Comparison of ENCODE assay signal across 27 cellular contexts in the genomic region with DNA sequence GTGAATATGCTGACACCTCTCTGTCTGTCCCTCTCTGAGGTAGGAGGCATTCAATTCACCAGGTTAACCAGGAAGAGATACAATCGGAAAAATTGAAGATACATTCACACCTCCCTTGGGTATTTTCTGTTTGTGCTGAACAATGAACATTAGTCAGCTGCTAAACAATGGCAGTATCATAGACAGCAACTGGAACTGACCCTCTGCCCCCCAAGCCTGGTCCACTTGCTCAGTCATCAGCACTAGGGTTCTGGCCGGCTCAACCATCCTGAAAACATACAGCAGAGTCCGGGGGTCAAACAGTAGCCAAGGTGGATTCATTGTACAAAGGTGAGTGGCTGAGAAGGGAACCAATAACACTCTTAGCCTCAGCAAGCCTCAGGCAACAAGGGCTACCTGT. TPM values are rescaled to one million over a fixed set of nuclear protein-coding genes. Genes with fewer than 3 reads are reported as not detected.
A peak's percentile ranks its signal among the peaks of the same experiment; 100 is the strongest.
DNase-seq lines count a peak whose midpoint lies in the region; FAIRE-seq and TF ChIP-seq lines count a peak whose summit lies in the region.
"Had no signal": no experiment of that assay in that cellular context is flagged by ENCODE, and none has a peak within 500 bp of the region (broad histone marks: within the 10 kb centered on the region; RNA-seq: fewer than 3 reads in every experiment).

No MANE protein-coding gene starts in this region.

- no peak overlapping the region for H3K56ac ChIP-seq in H1 (replicated peaks; ENCODE audit: insufficient read length, low read depth, low read length)

- dilution Hi-C loops in keratinocyte (cut with MboI; ENCODE audit: extremely low pct_ligation_motif_present, low sequenced_read_pairs) = no loop called here

- H2BK15ac ChIP-seq in H1 (ENCODE audit: low read length) = peak overlapping the region; percentile 93

- H3K9me3 ChIP-seq in OCI-LY3 (ENCODE audit: insufficient read depth, low read length) = no peaks in the 10 kb centered on the region
- H3K9me3 ChIP-seq in H1 (ENCODE audit: insufficient read depth in 2 of 2, low read depth in 1 of 2, low read length in 1 of 2) = no peaks in the 10 kb centered on the region
- H3K9me3 ChIP-seq in keratinocyte (ENCODE audit: control insufficient read depth, low read depth, low read length) = no peaks in the 10 kb centered on the region
- no peaks in the 10 kb centered on the region for H3K9me3 ChIP-seq in esophagus muscularis mucosa
- H3K9me3 ChIP-seq: gastrocnemius medialis, SK-N-SH, tibial nerve had no signal

- H3K4me1 ChIP-seq in OCI-LY3 (ENCODE audit: low read length) (peaks cover 62% of the 10 kb centered on the region), H1 (replicated peaks in 1 of 4; ENCODE audit: control insufficient read depth in 3 of 4, insufficient read depth in 4 of 4, low read length in 3 of 4) (peaks cover 22 to 55% (median 35%) of the 10 kb centered on the region in 4 experiments), keratinocyte (ENCODE audit: control insufficient read depth, extremely low read depth, insufficient read depth, low read length) (peaks cover 67% of the 10 kb centered on the region), esophagus muscularis mucosa (peaks cover 16 to 32% (median 29%) of the 10 kb centered on the region in 4 donors)

- TF ChIP-seq CTCF in OCI-LY3 (IDR thresholded peaks at IDR 0.05; ENCODE audit: low read depth, low read length) (no peak), H1 (IDR thresholded peaks at IDR 0.05; ENCODE audit: control extremely low read depth in 1 of 3, insufficient read depth in 1 of 3, low read depth in 1 of 3, low read length in 3 of 3) (no peak), keratinocyte (optimal IDR thresholded peaks at IDR 0.05 in 1 of 3, IDR thresholded peaks at IDR 0.05 in 1 of 3, conservative IDR thresholded peaks at IDR 0.05 in 1 of 3; ENCODE audit: extremely low read depth in 1 of 3, insufficient read depth in 2 of 3, low read length in 3 of 3) (no peak), esophagus muscularis mucosa (IDR thresholded peaks at IDR 0.05) (no peak)

- intact Hi-C loops in esophagus muscularis mucosa (cut with DNase I) = loop anchor here (5.0 kb wide), 3 partner anchors 58 to 382 kb away; no protein-coding TSS in a partner anchor

- H4K91ac ChIP-seq in H1 (replicated peaks; ENCODE audit: insufficient read length, low read length) = peak overlapping the region; percentile 22

- H4K8ac ChIP-seq in H1 (ENCODE audit: extremely low read depth, insufficient read depth, low read length) = no peak overlapping the region

- H2BK5ac ChIP-seq in H1 (ENCODE audit: low read depth, low read length) = 0 out of 2 replicates have a peak overlapping the region, but pooled peaks have one; percentile 85

- H3K4me3 ChIP-seq in OCI-LY3 (ENCODE audit: low read length) (peak overlapping the region; percentile 23; the same call in 1 of the 2 replicates), H1 (ENCODE audit: extremely low read depth in 1 of 4, insufficient read depth in 2 of 4, low read depth in 3 of 4, low read length in 4 of 4) (peak overlapping the region in 1 of 4 experiments; percentile 19; a peak in 1 of 8 replicates), keratinocyte (ENCODE audit: control insufficient read depth in 2 of 3, extremely low read depth in 1 of 3, insufficient read depth in 2 of 3, low read depth in 1 of 3, low read length in 3 of 3) (peak overlapping the region in 1 of 3 experiments; percentile 26), esophagus muscularis mucosa (no peak overlapping the region)
- H3K4me3 ChIP-seq: gastrocnemius medialis, lung, tibial nerve had no signal

- H3K9ac ChIP-seq in OCI-LY3 (ENCODE audit: low read length) = no peak overlapping the region
- no peak overlapping the region for H3K9ac ChIP-seq in H1 (replicated peaks in 1 of 4; ENCODE audit: extremely low read depth in 1 of 4, low read depth in 3 of 4, low read length in 3 of 4)
- H3K9ac ChIP-seq in keratinocyte (ENCODE audit: control insufficient read depth, extremely low read depth, insufficient read depth, low read length) = no peak overlapping the region
- H3K9ac ChIP-seq: SK-N-SH had no signal

- peaks cover 44% of the 10 kb centered on the region for H3K36me3 ChIP-seq in OCI-LY3 (replicated peaks; ENCODE audit: low read depth, low read length)
- H3K36me3 ChIP-seq in H1 (ENCODE audit: control insufficient read depth in 2 of 4, insufficient read depth in 4 of 4, low read length in 3 of 4) = peaks cover 0 to 5% (median 0%) of the 10 kb centered on the region in 4 experiments; a peak in 2 of 8 replicates
- peaks cover 3 to 25% of the 10 kb centered on the region in 2 experiments for H3K36me3 ChIP-seq in keratinocyte (ENCODE audit: control insufficient read depth in 2 of 2, extremely low read depth in 1 of 2, insufficient read depth in 2 of 2, low read length in 2 of 2)
- peaks cover 0 to 2% (median 0%) of the 10 kb centered on the region in 4 donors for H3K36me3 ChIP-seq in esophagus muscularis mucosa
- H3K36me3 ChIP-seq: gastrocnemius medialis, tibial nerve had no signal

- H3K18ac ChIP-seq in H1 (ENCODE audit: extremely low read depth, low read length) = peak overlapping the region; percentile 17; the same call in 1 of the 2 replicates

- H2AFZ ChIP-seq in OCI-LY3 (ENCODE audit: low read depth, low read length) (no peak overlapping the region), H1 (ENCODE audit: low read length) (no peak overlapping the region), keratinocyte (ENCODE audit: control insufficient read depth, low read length) (no peak overlapping the region)

- H2AK5ac ChIP-seq in H1 (ENCODE audit: low read depth, low read length) = peak overlapping the region; percentile 24; the same call in 1 of the 2 replicates

- H3K79me1 ChIP-seq in H1 (ENCODE audit: low read depth, low read length) = peaks cover 35% of the 10 kb centered on the region

- no peak overlapping the region for H3K23ac ChIP-seq in H1 (ENCODE audit: insufficient read length)

- H3K27me3 ChIP-seq in OCI-LY3 (ENCODE audit: low read depth, low read length) = no peaks in the 10 kb centered on the region
- no peaks in the 10 kb centered on the region for H3K27me3 ChIP-seq in H1 (replicated peaks in 1 of 4; ENCODE audit: control insufficient read depth in 3 of 4, extremely low read depth in 1 of 4, insufficient read depth in 3 of 4, low read length in 3 of 4)
- no peaks in the 10 kb centered on the region for H3K27me3 ChIP-seq in keratinocyte (ENCODE audit: control insufficient read depth, extremely low read depth, insufficient read depth, low read length)
- H3K27me3 ChIP-seq in esophagus muscularis mucosa = no peaks in the 10 kb centered on the region
- H3K27me3 ChIP-seq: tibial nerve had no signal

- CTCF ChIA-PET in H1 (lab: Charles Lee; ENCODE audit: partially characterized antibody) = interaction anchor here (0.6 to 10.1 kb wide), 8 partner anchors 9 to 383 kb away, joined by 3 to 171 read pairs (median 4); no protein-coding TSS in a partner anchor

- H3K27ac ChIP-seq in OCI-LY3 (ENCODE audit: low read length) (no peak overlapping the region), H1 (ENCODE audit: low read depth, low read length) (no peak overlapping the region), keratinocyte (ENCODE audit: control insufficient read depth, insufficient read depth, low read length) (no peak overlapping the region), esophagus muscularis mucosa (replicated peaks in 1 of 4) (no peak overlapping the region)
- H3K27ac ChIP-seq: gastrocnemius medialis, tibial nerve had no signal

- H3K14ac ChIP-seq in H1 (ENCODE audit: insufficient read length) = no peak overlapping the region

- no peak overlapping the region for H4K5ac ChIP-seq in H1 (ENCODE audit: insufficient read length, low read depth, low read length)

- peak overlapping the region; percentile 30 for H2BK120ac ChIP-seq in H1 (replicated peaks; ENCODE audit: low read depth, low read length)

- H3K4ac ChIP-seq in H1 (replicated peaks; ENCODE audit: insufficient read length, low read depth, low read length) = peak overlapping the region; percentile 12

- WGBS in H1 (ENCODE audit: extremely low coverage in 1 of 2, insufficient coverage in 1 of 2, insufficient read length in 1 of 2, insufficient replicate concordance in 2 of 2, low coverage in 1 of 2, low lambda C conversion rate in 2 of 2, missing lambda C conversion rate in 1 of 2), 2 experiments = 94% methylated on average over 3 of the region's 3 CpGs; no CpG with 5 or more reads in 1 of the 2 experiments
- 95% methylated on average over 1 of the region's 3 CpGs for WGBS in esophagus muscularis mucosa

- peaks cover 92% of the 10 kb centered on the region for H3K79me2 ChIP-seq in OCI-LY3 (ENCODE audit: low read length)
- H3K79me2 ChIP-seq in H1 (ENCODE audit: control insufficient read depth in 1 of 2, insufficient read depth in 2 of 2, low read length in 2 of 2) = peaks cover 28 to 85% of the 10 kb centered on the region in 2 experiments
- peaks cover 83% of the 10 kb centered on the region for H3K79me2 ChIP-seq in keratinocyte (ENCODE audit: control insufficient read depth, insufficient read depth, low read length)

- H3K9me1 ChIP-seq in keratinocyte (ENCODE audit: control insufficient read depth, extremely low read depth, insufficient read depth, low read length) = peaks cover 9% of the 10 kb centered on the region

- TF ChIP-seq EP300 in H1 (IDR thresholded peaks at IDR 0.05; ENCODE audit: borderline replicate concordance in 1 of 2, low read depth in 2 of 2, low read length in 2 of 2) (no peak), esophagus muscularis mucosa (IDR thresholded peaks at IDR 0.05) (no peak)

- H4K20me1 ChIP-seq in OCI-LY3 (ENCODE audit: insufficient read depth, low read length) (peaks cover 76% of the 10 kb centered on the region), H1 (replicated peaks in 1 of 2; ENCODE audit: control insufficient read depth in 1 of 2, insufficient read depth in 2 of 2, low read length in 2 of 2) (peaks cover 26 to 45% of the 10 kb centered on the region in 2 experiments), keratinocyte (ENCODE audit: control insufficient read depth, extremely low read depth, insufficient read depth, low read length) (peaks cover 30% of the 10 kb centered on the region)

- no peak for DNase-seq in H1 (ENCODE audit: low read depth in 1 of 2, low spot score in 2 of 2)
- DNase-seq in keratinocyte (ENCODE audit: low read depth, low spot score) = no peak
- DNase-seq in ACHN = no peak
- no peak for DNase-seq in esophagus muscularis mucosa (ENCODE audit: extremely low spot score)
- DNase-seq in stimulated activated CD4-positive, alpha-beta T cell treated with anti-CD3 and anti-CD28 coated beads, Interleukin-2, amount 100 ng/mL, for 24 hours = no peak
- no peak for DNase-seq in NCI-H2107 treated with DMSO at 0.1 percent for 48 hours (lab: John Stamatoyannopoulos, UW; ENCODE audit: unreplicated experiment)
- DNase-seq: activated CD4-positive, alpha-beta T cell treated with anti-CD3 and anti-CD28 coated beads, Interleukin-2, amount 50 U/mL, for 1 hour; activated CD4-positive, CD25-positive, alpha-beta regulatory T cell; activated effector memory CD4-positive, alpha-beta T cell treated with anti-CD3 and anti-CD28 coated beads, Interleukin-2, amount 50 U/mL, for 16 hours; activated T-cell treated with anti-CD3 and anti-CD28 coated beads, Interleukin-2, amount 50 U/mL, for 24 hours; anterior cingulate cortex; effector memory CD4-positive, alpha-beta T cell; gastrocnemius medialis; left cardiac atrium; NCI-H1092; NCI-H187; NCI-H2171 treated with DMSO at 0.1 percent for 48 hours; NCI-H510A; nephron progenitor cell; OCI-M1; right cardiac atrium; SK-N-SH; stimulated activated CD4-positive, alpha-beta T cell treated with anti-CD3 and anti-CD28 coated beads, Interleukin-4, amount 100 ng/mL, for 1 hour had no signal

- no peak for TF ChIP-seq RAD21 in H1 (IDR thresholded peaks at IDR 0.05 in 1 of 2, conservative IDR thresholded peaks at IDR 0.05 in 1 of 2; ENCODE audit: low read depth in 2 of 2, low read length in 2 of 2)

- H2BK12ac ChIP-seq in H1 (ENCODE audit: low read depth, low read length) = peak overlapping the region; percentile 61; the same call in 1 of the 2 replicates

- peak overlapping the region; percentile 80; the same call in 1 of the 2 replicates for H2BK20ac ChIP-seq in H1 (ENCODE audit: low read length)

- H3K23me2 ChIP-seq in H1 (ENCODE audit: low read depth, low read length) = peaks cover 13% of the 10 kb centered on the region

- no peak for TF ChIP-seq POLR2A in H1 (IDR thresholded peaks at IDR 0.05; ENCODE audit: control extremely low read depth in 1 of 2, low read depth in 2 of 2, low read length in 2 of 2)
- no peak for TF ChIP-seq POLR2A in esophagus muscularis mucosa (IDR thresholded peaks at IDR 0.05; ENCODE audit: low read depth)

- POLR2A ChIA-PET in H1 (lab: Charles Lee; ENCODE audit: partially characterized antibody) = no interaction called here

- in situ Hi-C loops in ACHN (cut with HindIII; ENCODE audit: low pct_ligation_motif_present, low pct_unique_long_range_greater_than_20kb, low sequenced_read_pairs) = no loop called here

- no peak for FAIRE-seq in H1 (lab: Jason Lieb, UNC)
- peak; percentile 43 for FAIRE-seq in keratinocyte (lab: Jason Lieb, UNC)
- FAIRE-seq: TTC549 had no signal

- H3K4me2 ChIP-seq in OCI-LY3 (ENCODE audit: low read length) = peak overlapping the region; percentile 83
- H3K4me2 ChIP-seq in H1 (ENCODE audit: insufficient read depth in 1 of 2, low read depth in 2 of 2, low read length in 2 of 2) = peak overlapping the region; percentile 95; a peak in 3 of 4 replicates
- H3K4me2 ChIP-seq in keratinocyte (ENCODE audit: control insufficient read depth, extremely low read depth, insufficient read depth, low read depth, low read length) = peak overlapping the region; percentile 96
- H3K4me2 ChIP-seq: SK-N-SH had no signal

RNA-seq across cellular contexts. Expression of gene NECTIN1, which starts 4.0 kb away (rescaled TPM):
- 97.6 and 97.7 TPM in 2 replicates for total RNA-seq in H1 (2021; fragmentation: NEBNext Ultra II Directional; extraction: Animal tissue kit (Norgen Biotek cat#: 25700))
- 43.2 and 63.0 TPM in 2 replicates for polyA plus RNA-seq in H1 (2011; rRNA removed)
- polyA plus RNA-seq in H1 (2011; cell fraction: cytosol; rRNA removed) = 43.8 TPM
- 74.6 TPM for polyA plus RNA-seq in H1 (2011; cell fraction: nucleus; rRNA removed)
- 69.0 to 102 TPM (median 89.4 TPM) in 4 replicates for polyA plus RNA-seq in H1 (2012, experiment 1 of 2)
- 73.5 TPM for polyA plus RNA-seq in H1 (2012, experiment 2 of 2)
- polyA plus RNA-seq in H1 (2013, experiment 1 of 2) = 93.0 TPM
- 97.4 TPM for polyA plus RNA-seq in H1 (2013, experiment 2 of 2)
- polyA minus RNA-seq in H1 (2011; rRNA and poly(A)+ RNA removed) = 104 and 120 TPM in 2 replicates
- polyA minus RNA-seq in H1 (2011; cell fraction: cytosol; rRNA and poly(A)+ RNA removed) = 68.6 TPM
- 58.5 TPM for polyA minus RNA-seq in H1 (2011; cell fraction: nucleus; rRNA and poly(A)+ RNA removed)
- 37.5 to 51.8 TPM (median 39.7 TPM) in 3 replicates for polyA plus RNA-seq in keratinocyte
- 15.4 TPM for polyA plus RNA-seq in keratinocyte (2011; ENCODE audit: low read depth)
- 32.7 and 39.4 TPM in 2 replicates for polyA plus RNA-seq in keratinocyte (2011; cell fraction: cytosol; rRNA removed)
- 115 and 134 TPM in 2 replicates for polyA plus RNA-seq in keratinocyte (2011; cell fraction: nucleus; rRNA removed)
- polyA plus RNA-seq in keratinocyte (2012; ENCODE audit: low replicate concordance) = 67.3 and 67.5 TPM in 2 replicates
- 111 to 317 TPM (median 149 TPM) in 3 replicates for polyA minus RNA-seq in keratinocyte
- polyA minus RNA-seq in keratinocyte (2011; cell fraction: cytosol; rRNA and poly(A)+ RNA removed) = 75.8 TPM
- polyA minus RNA-seq in keratinocyte (2011; cell fraction: nucleus; rRNA and poly(A)+ RNA removed) = 116 and 161 TPM in 2 replicates
- total RNA-seq in esophagus muscularis mucosa = 1 to 10 TPM; 1.7 to 4.0 (median 2.5) TPM

Comparison
In these comparisons a context has a peak if more than half of its experiments do, and no peak if none do; other contexts are left out.
1. RNA of gene NECTIN1, which starts 4.0 kb away (total RNA-seq): 97.6 to 97.7 TPM in H1; 1.7 to 4.0 TPM in esophagus muscularis mucosa; every median in the first group is over 10 times any median in the second.
2. Peak in every context shown above with its lines, with median percentiles within 50 percentile points of each other: H3K4me2 ChIP-seq.